ENCODE assay signal across 14 cellular contexts in the genomic region with DNA sequence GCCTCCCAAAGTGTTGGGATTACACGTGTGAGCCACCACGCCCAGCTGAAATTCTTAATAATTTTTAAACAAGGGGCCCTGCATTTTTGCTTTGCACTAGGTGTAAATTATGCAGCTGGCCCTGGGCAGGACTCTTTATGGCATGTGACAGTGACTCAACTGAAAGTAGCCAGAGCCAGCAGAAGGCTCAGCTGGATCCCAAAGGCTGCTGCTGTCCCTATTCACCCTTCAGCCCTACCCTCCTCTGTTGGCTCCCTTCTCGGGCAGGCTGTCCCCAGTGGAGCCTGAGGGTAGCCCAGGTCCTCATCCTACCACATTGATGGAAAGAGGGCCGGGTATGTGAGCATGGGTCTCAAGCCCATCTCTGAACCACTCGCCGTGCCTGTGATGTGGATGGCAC. TPM values are rescaled to one million over a fixed set of nuclear protein-coding genes. Genes with fewer than 3 reads are reported as not detected.
A peak's percentile ranks its signal among the peaks of the same experiment; 100 is the strongest.
DNase-seq lines count a peak whose midpoint lies in the region; ATAC-seq and TF ChIP-seq lines count a peak whose summit lies in the region.
"Had no signal": no experiment of that assay in that cellular context is flagged by ENCODE, and none has a peak within 500 bp of the region (broad histone marks: within the 10 kb centered on the region; RNA-seq: fewer than 3 reads in every experiment).

No MANE protein-coding gene starts in this region.

- H3K4me3 ChIP-seq in gastroesophageal sphincter: no peak overlapping the region
- H3K4me3 ChIP-seq in tibial artery: no peak overlapping the region
- H3K4me3 ChIP-seq: suprapubic skin had no signal

- no peak for DNase-seq in activated naive CD4-positive, alpha-beta T cell treated with anti-CD3 and anti-CD28 coated beads for 36 hours
- no peak for DNase-seq in activated naive CD4-positive, alpha-beta T cell (lab: John Stamatoyannopoulos, UW)
- DNase-seq in activated B cell treated with CpG ODN at 0.5 μM for 24 hours (no peak), tibial artery (no peak), osteocyte (ENCODE audit: extremely low spot score, unreplicated experiment) (no peak), NCI-H1048 (lab: John Stamatoyannopoulos, UW) (no peak)
- DNase-seq: foreskin melanocyte; NCI-H1105 treated with DMSO at 0.1 percent for 48 hours; NCI-H526 treated with DMSO at 0.1 percent for 48 hours; SHP77 treated with DMSO at 0.1 percent for 48 hours; stimulated activated CD4-positive, alpha-beta T cell treated with anti-CD3 and anti-CD28 coated beads, Interleukin-2, amount 100 ng/mL, for 48 hours had no signal

- POLR2A ChIA-PET in activated B cell treated with CpG ODN at 0.5 μM for 24 hours (lab: Charles Lee): interaction anchor here (0.6 to 7.9 kb wide), 9 partner anchors 10 to 418 kb away, joined by 3 to 465 read pairs (median 24); partner anchors contain the start of genes CD82 and TSPAN18

- no peaks in the 10 kb centered on the region for H3K27me3 Mint-ChIP-seq in activated naive CD4-positive, alpha-beta T cell treated with anti-CD3 and anti-CD28 coated beads for 36 hours (ENCODE audit: low read depth)
- H3K27me3 Mint-ChIP-seq in activated B cell treated with CpG ODN at 0.5 μM for 24 hours (no peaks in the 10 kb centered on the region), osteocyte (ENCODE audit: unreplicated experiment) (no peaks in the 10 kb centered on the region)

- peak overlapping the region; percentile 71 for H3K27ac Mint-ChIP-seq in activated naive CD4-positive, alpha-beta T cell treated with anti-CD3 and anti-CD28 coated beads for 36 hours
- peak overlapping the region; percentile 97 for H3K27ac Mint-ChIP-seq in activated B cell treated with CpG ODN at 0.5 μM for 24 hours
- H3K27ac Mint-ChIP-seq in osteocyte (ENCODE audit: unreplicated experiment): no peak overlapping the region

- TF ChIP-seq EP300 in gastroesophageal sphincter (IDR thresholded peaks at IDR 0.05): no peak

- H3K9me3 ChIP-seq in gastroesophageal sphincter (no peaks in the 10 kb centered on the region), tibial artery (no peaks in the 10 kb centered on the region)
- H3K9me3 ChIP-seq: suprapubic skin had no signal

- CTCF ChIA-PET in activated naive CD4-positive, alpha-beta T cell treated with anti-CD3 and anti-CD28 coated beads for 36 hours (lab: Charles Lee): interaction anchor here (1.0 to 21.7 kb wide), 5 partner anchors 13 to 54 kb away, joined by 3 to 366 read pairs (median 4); no protein-coding TSS in a partner anchor
- CTCF ChIA-PET in activated B cell treated with CpG ODN at 0.5 μM for 24 hours (lab: Charles Lee): interaction anchor here (0.9 to 16.7 kb wide), 8 partner anchors 9 to 492 kb away, joined by 3 to 398 read pairs (median 18); partner anchors contain the start of gene CD82

- H3K27me3 ChIP-seq in gastroesophageal sphincter (no peaks in the 10 kb centered on the region), tibial artery (no peaks in the 10 kb centered on the region)
- H3K27me3 ChIP-seq: suprapubic skin had no signal

- H3K4me1 Mint-ChIP-seq in activated naive CD4-positive, alpha-beta T cell treated with anti-CD3 and anti-CD28 coated beads for 36 hours (ENCODE audit: low read depth): peaks cover 85% of the 10 kb centered on the region
- H3K4me1 Mint-ChIP-seq in activated B cell treated with CpG ODN at 0.5 μM for 24 hours (peaks cover 100% of the 10 kb centered on the region), osteocyte (ENCODE audit: unreplicated experiment) (peaks cover 16% of the 10 kb centered on the region)

- TF ChIP-seq CTCF in activated B cell treated with CpG ODN at 0.5 μM for 24 hours (IDR thresholded peaks at IDR 0.05): no peak
- TF ChIP-seq CTCF in gastroesophageal sphincter (IDR thresholded peaks at IDR 0.05): no peak
- TF ChIP-seq CTCF in tibial artery (IDR thresholded peaks at IDR 0.05): peak in 1 of 2 experiments; percentile 30
- no peak for TF ChIP-seq CTCF in osteocyte (IDR thresholded peaks at IDR 0.05)

- H3K36me3 Mint-ChIP-seq in activated naive CD4-positive, alpha-beta T cell treated with anti-CD3 and anti-CD28 coated beads for 36 hours (ENCODE audit: low read depth): peaks cover 42% of the 10 kb centered on the region
- peaks cover 84% of the 10 kb centered on the region for H3K36me3 Mint-ChIP-seq in activated B cell treated with CpG ODN at 0.5 μM for 24 hours (ENCODE audit: low read depth)
- peaks cover 2% of the 10 kb centered on the region for H3K36me3 Mint-ChIP-seq in osteocyte (ENCODE audit: unreplicated experiment)

- H3K4me1 ChIP-seq in gastroesophageal sphincter (peaks cover 0 to 62% (median 19%) of the 10 kb centered on the region in 3 donors), tibial artery (peaks cover 0 to 97% (median 80%) of the 10 kb centered on the region in 4 donors)

- H3K36me3 ChIP-seq in gastroesophageal sphincter (peaks cover 0 to 26% of the 10 kb centered on the region in 2 donors), tibial artery (peaks cover 0 to 22% (median 6%) of the 10 kb centered on the region in 3 donors)

- no peak for TF ChIP-seq POLR2A in gastroesophageal sphincter (IDR thresholded peaks at IDR 0.05)

- no peaks in the 10 kb centered on the region for H3K9me3 Mint-ChIP-seq in activated naive CD4-positive, alpha-beta T cell treated with anti-CD3 and anti-CD28 coated beads for 36 hours
- H3K9me3 Mint-ChIP-seq in activated B cell treated with CpG ODN at 0.5 μM for 24 hours: no peaks in the 10 kb centered on the region
- H3K9me3 Mint-ChIP-seq in osteocyte (ENCODE audit: unreplicated experiment): no peaks in the 10 kb centered on the region

- no peak overlapping the region for H3K4me3 Mint-ChIP-seq in activated naive CD4-positive, alpha-beta T cell treated with anti-CD3 and anti-CD28 coated beads for 36 hours
- no peak overlapping the region for H3K4me3 Mint-ChIP-seq in activated B cell treated with CpG ODN at 0.5 μM for 24 hours
- H3K4me3 Mint-ChIP-seq in osteocyte (ENCODE audit: unreplicated experiment): no peak overlapping the region

- WGBS in gastroesophageal sphincter (ENCODE audit: low coverage in 1 of 2), 2 donors: 83 to 91% methylated on average over 2 to 3 of the region's 6 CpGs

- intact Hi-C loops in activated naive CD4-positive, alpha-beta T cell treated with anti-CD3 and anti-CD28 coated beads for 36 hours (cut with micrococcal nuclease): loop anchor here (1.0 to 10.0 kb wide), 2 partner anchors 14 to 516 kb away; partner anchors contain the start of gene EXT2
- intact Hi-C loops in activated B cell treated with CpG ODN at 0.5 μM for 24 hours (cut with micrococcal nuclease): loop anchor here (2.0 to 5.0 kb wide), 3 partner anchors 14 to 536 kb away; partner anchors contain the start of gene PRDM11
- intact Hi-C loops in tibial artery (cut with DNase I; ENCODE audit: low total_unique reads): no loop called here

- H3K27ac ChIP-seq in gastroesophageal sphincter (no peak overlapping the region), tibial artery (peak overlapping the region; percentile 82 to 84)
- H3K27ac ChIP-seq: suprapubic skin had no signal

- ATAC-seq in activated B cell treated with CpG ODN at 0.5 μM for 24 hours (ENCODE audit: low read depth): no peak
- ATAC-seq in gastroesophageal sphincter: peak; percentile 19
- no peak for ATAC-seq in GM21447 (IDR thresholded peaks at IDR 0.05; ENCODE audit: unreplicated experiment)

RNA-seq across cellular contexts. Expression of gene CD82, which starts 45.6 kb away (rescaled TPM):
- total RNA-seq in activated naive CD4-positive, alpha-beta T cell treated with anti-CD3 and anti-CD28 coated beads for 36 hours: 100 to 1,000 TPM; 140 to 141 TPM
- 728 and 770 TPM in 2 replicates for total RNA-seq in activated B cell treated with CpG ODN at 0.5 μM for 24 hours
- 10 to 100 TPM; 12.7 to 24.0 (median 19.1) TPM for total RNA-seq in gastroesophageal sphincter
- 29.5 and 34.6 TPM in 2 replicates for total RNA-seq in osteocyte

Comparison
In these comparisons a context has a peak if more than half of its experiments do, and no peak if none do; other contexts are left out.
1. H3K27ac ChIP-seq: peak in tibial artery (2 of 2); none in gastroesophageal sphincter (0 of 4).